ENCODE assay signal across 17 cellular contexts in the genomic region with DNA sequence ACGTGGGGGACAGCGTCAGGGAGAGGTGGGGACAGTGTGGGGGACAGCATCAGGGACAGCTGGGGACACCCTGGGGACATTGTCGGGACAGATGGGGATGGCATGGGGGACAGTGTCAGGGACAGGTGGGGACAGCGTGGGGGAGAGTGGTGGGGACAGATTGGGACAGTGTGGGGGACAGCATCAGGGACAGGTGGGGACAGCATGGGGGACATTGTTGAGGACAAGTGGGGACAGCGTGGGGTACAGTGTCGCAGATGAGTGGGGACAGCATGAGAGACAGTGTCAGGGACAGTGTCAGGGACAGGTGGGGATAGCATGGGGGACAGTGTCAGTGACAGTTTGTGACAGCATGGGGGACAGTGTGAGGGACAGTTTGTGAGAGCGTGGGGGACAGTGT.
DNase-seq lines count a peak whose midpoint lies in the region; ATAC-seq, FAIRE-seq and TF ChIP-seq lines count a peak whose summit lies in the region.
"Had no signal": no experiment of that assay in that cellular context is flagged by ENCODE, and none has a peak within 500 bp of the region (broad histone marks: within the 10 kb centered on the region; RNA-seq: fewer than 3 reads in every experiment).

No MANE protein-coding gene starts in this region.

- TF ChIP-seq CTCF in HepG2 (CRISPR knock-in tag; IDR thresholded peaks at IDR 0.05): no peak

- no peaks in the 10 kb centered on the region for H3K9me3 ChIP-seq in HepG2 (ENCODE audit: low read length)
- H3K9me3 ChIP-seq: BLaER1 treated with 17β-estradiol and CSF1 and Interleukin-3, amounts not matched to agents 10 nM and 100 nM had no signal

- H2AFZ ChIP-seq in HepG2 (ENCODE audit: low read length): no peak overlapping the region

- DNase-seq in stimulated activated naive CD8-positive, alpha-beta T cell treated with anti-CD3 and anti-CD28 coated beads, Interleukin-15, amount 100 ng/mL, for 72 hours: no peak
- no peak for DNase-seq in stimulated activated naive CD8-positive, alpha-beta T cell treated with anti-CD3 and anti-CD28 coated beads, Interleukin-15, Interleukin-2, amounts not matched to agents 100 U/mL and 50 U/mL, for 24 hours
- DNase-seq in HepG2 (ENCODE audit: low spot score) (no peak), SHP77 (lab: John Stamatoyannopoulos, UW) (no peak), NCI-H1105 (lab: John Stamatoyannopoulos, UW) (no peak), activated T-cell treated with anti-CD3 and anti-CD28 coated beads for 4 hours (no peak)
- DNase-seq in stimulated activated effector memory CD8-positive, alpha-beta T cell treated with anti-CD3 and anti-CD28 coated beads, Interleukin-12 subunit alpha, Interleukin-12 subunit beta, amount 100 ng/mL, for 72 hours (ENCODE audit: low spot score in 2 of 2): no peak
- DNase-seq: GF-D8, H9, NCI-H1048, NCI-H146, NCI-H2081, NCI-H748 treated with DMSO at 0.1 percent for 48 hours, OCI-M1 had no signal

- H3K4me2 ChIP-seq in HepG2 (ENCODE audit: low read depth, low read length): no peak overlapping the region
- H3K4me2 ChIP-seq: BLaER1 treated with 17β-estradiol and CSF1 and Interleukin-3, amounts not matched to agents 10 nM and 100 nM had no signal

- H3K9ac ChIP-seq in HepG2 (ENCODE audit: insufficient read depth, low read depth, low read length): no peak overlapping the region
- H3K9ac ChIP-seq: BLaER1 treated with 17β-estradiol and CSF1 and Interleukin-3, amounts not matched to agents 10 nM and 100 nM had no signal

- TF ChIP-seq POLR2A in HepG2 (IDR thresholded peaks at IDR 0.05; ENCODE audit: insufficient read depth in 1 of 2, low read depth in 2 of 2, low read length in 2 of 2): no peak

- peak; percentile 33 for ATAC-seq in stimulated activated naive CD8-positive, alpha-beta T cell treated with anti-CD3 and anti-CD28 coated beads, Interleukin-15, amount 100 ng/mL, for 72 hours
- no peak for ATAC-seq in stimulated activated naive CD8-positive, alpha-beta T cell treated with anti-CD3 and anti-CD28 coated beads, Interleukin-15, Interleukin-2, amounts not matched to agents 100 U/mL and 50 U/mL, for 24 hours
- peak; percentile 21; the same call in 1 of the 3 replicates for ATAC-seq in HepG2
- peak; percentile 41 for ATAC-seq in stimulated activated effector memory CD8-positive, alpha-beta T cell treated with anti-CD3 and anti-CD28 coated beads, Interleukin-12 subunit alpha, Interleukin-12 subunit beta, amount 100 ng/mL, for 72 hours

- CTCF ChIA-PET in HepG2 (lab: Yijun Ruan, JAX; ENCODE audit: low intra/inter-chr PET ratio, low total read pairs): no interaction called here

- 0 out of 5 replicates have a peak, but pooled peaks cover 0 to 2% of the 10 kb centered on the region in 2 experiments for H3K27me3 ChIP-seq in HepG2 (ENCODE audit: control insufficient read depth in 1 of 2, insufficient read depth in 2 of 2, low read length in 2 of 2)
- H3K27me3 ChIP-seq: BLaER1 treated with 17β-estradiol and CSF1 and Interleukin-3, amounts not matched to agents 10 nM and 100 nM had no signal

- TF ChIP-seq EP300 in HepG2 (IDR thresholded peaks at IDR 0.05; ENCODE audit: low read depth in 2 of 2, low read length in 2 of 2) (no peak), HepG2 (CRISPR knock-in tag; IDR thresholded peaks at IDR 0.05; ENCODE audit: borderline replicate concordance) (no peak)

- intact Hi-C loops in HepG2 (cut with micrococcal nuclease; ENCODE audit: unreplicated experiment): no loop called here

- H3K4me3 ChIP-seq in HepG2 (replicated peaks in 1 of 3; ENCODE audit: insufficient read depth in 1 of 3, low read depth in 2 of 3, low read length in 3 of 3): no peak overlapping the region
- H3K4me3 ChIP-seq: BLaER1 treated with 17β-estradiol and CSF1 and Interleukin-3, amounts not matched to agents 10 nM and 100 nM had no signal

- POLR2A ChIA-PET in HepG2 (lab: Yijun Ruan, JAX): no interaction called here

- H4K20me1 ChIP-seq in HepG2 (ENCODE audit: insufficient read depth, low read length): no peaks in the 10 kb centered on the region
- H4K20me1 ChIP-seq: BLaER1 treated with 17β-estradiol and CSF1 and Interleukin-3, amounts not matched to agents 10 nM and 100 nM had no signal

- TF ChIP-seq RAD21 in HepG2 (CRISPR knock-in tag; IDR thresholded peaks at IDR 0.05): no peak

- no peak overlapping the region for H3K27ac ChIP-seq in HepG2 (ENCODE audit: extremely low read length, insufficient read depth, low read length)
- H3K27ac ChIP-seq: BLaER1 treated with 17β-estradiol and CSF1 and Interleukin-3, amounts not matched to agents 10 nM and 100 nM had no signal

- no peaks in the 10 kb centered on the region for H3K4me1 Mint-ChIP-seq in stimulated activated naive CD8-positive, alpha-beta T cell treated with anti-CD3 and anti-CD28 coated beads, Interleukin-15, amount 100 ng/mL, for 72 hours
- H3K4me1 Mint-ChIP-seq in stimulated activated effector memory CD8-positive, alpha-beta T cell treated with anti-CD3 and anti-CD28 coated beads, Interleukin-12 subunit alpha, Interleukin-12 subunit beta, amount 100 ng/mL, for 72 hours: no peaks in the 10 kb centered on the region
- H3K4me1 Mint-ChIP-seq: H9 had no signal

- H3K4me3 Mint-ChIP-seq in stimulated activated naive CD8-positive, alpha-beta T cell treated with anti-CD3 and anti-CD28 coated beads, Interleukin-15, amount 100 ng/mL, for 72 hours: no peak overlapping the region
- no peak overlapping the region for H3K4me3 Mint-ChIP-seq in stimulated activated effector memory CD8-positive, alpha-beta T cell treated with anti-CD3 and anti-CD28 coated beads, Interleukin-12 subunit alpha, Interleukin-12 subunit beta, amount 100 ng/mL, for 72 hours
- H3K4me3 Mint-ChIP-seq: H9 had no signal

- WGBS in HepG2 (ENCODE audit: low lambda C conversion rate): 12% methylated on average over 7 of the region's 7 CpGs

- FAIRE-seq in HepG2 (lab: Jason Lieb, UNC): no peak
- FAIRE-seq: A204.1, GM12891 had no signal

- no peaks in the 10 kb centered on the region for H3K79me2 ChIP-seq in HepG2 (ENCODE audit: insufficient read depth, low read length)

- H3K4me1 ChIP-seq in HepG2 (ENCODE audit: insufficient read depth, low read length): no peaks in the 10 kb centered on the region
- H3K4me1 ChIP-seq: BLaER1 treated with 17β-estradiol and CSF1 and Interleukin-3, amounts not matched to agents 10 nM and 100 nM had no signal

- in situ Hi-C loops in HepG2 (cut with HindIII; ENCODE audit: extremely low pct_ligation_motif_present, low pct_unique_long_range_greater_than_20kb): no loop called here

- no TSS peak for BruUV-seq in HepG2 (replicated peaks; lab: Mats Ljungman, UMichigan)

- no peaks in the 10 kb centered on the region for H3K36me3 ChIP-seq in HepG2 (replicated peaks in 1 of 2; ENCODE audit: control insufficient read depth in 1 of 2, insufficient read depth in 2 of 2, low read length in 2 of 2)
- H3K36me3 ChIP-seq: BLaER1 treated with 17β-estradiol and CSF1 and Interleukin-3, amounts not matched to agents 10 nM and 100 nM had no signal

- H3K36me3 Mint-ChIP-seq in stimulated activated effector memory CD8-positive, alpha-beta T cell treated with anti-CD3 and anti-CD28 coated beads, Interleukin-12 subunit alpha, Interleukin-12 subunit beta, amount 100 ng/mL, for 72 hours: no peaks in the 10 kb centered on the region

- no peaks in the 10 kb centered on the region for H3K9me3 Mint-ChIP-seq in stimulated activated naive CD8-positive, alpha-beta T cell treated with anti-CD3 and anti-CD28 coated beads, Interleukin-15, amount 100 ng/mL, for 72 hours
- no peaks in the 10 kb centered on the region for H3K9me3 Mint-ChIP-seq in stimulated activated effector memory CD8-positive, alpha-beta T cell treated with anti-CD3 and anti-CD28 coated beads, Interleukin-12 subunit alpha, Interleukin-12 subunit beta, amount 100 ng/mL, for 72 hours

- H3K27ac Mint-ChIP-seq in stimulated activated naive CD8-positive, alpha-beta T cell treated with anti-CD3 and anti-CD28 coated beads, Interleukin-15, amount 100 ng/mL, for 72 hours: no peak overlapping the region
- no peak overlapping the region for H3K27ac Mint-ChIP-seq in stimulated activated effector memory CD8-positive, alpha-beta T cell treated with anti-CD3 and anti-CD28 coated beads, Interleukin-12 subunit alpha, Interleukin-12 subunit beta, amount 100 ng/mL, for 72 hours
- H3K27ac Mint-ChIP-seq: H9 had no signal

- H3K27me3 Mint-ChIP-seq in stimulated activated naive CD8-positive, alpha-beta T cell treated with anti-CD3 and anti-CD28 coated beads, Interleukin-15, amount 100 ng/mL, for 72 hours: no peaks in the 10 kb centered on the region

TF ChIP-seq in HepG2, 621 proteins besides CTCF, POLR2A, EP300 and RAD21:
- TF ChIP-seq MLLT10 (CRISPR knock-in tag; IDR thresholded peaks at IDR 0.05) (no peak), ZFP37 (CRISPR knock-in tag; IDR thresholded peaks at IDR 0.05; ENCODE audit: borderline replicate concordance) (no peak), ZNF430 (CRISPR knock-in tag; IDR thresholded peaks at IDR 0.05) (no peak), CREB1 (IDR thresholded peaks at IDR 0.05) (no peak), CREB1 (CRISPR knock-in tag; IDR thresholded peaks at IDR 0.05) (no peak), NFKBIZ (CRISPR knock-in tag; IDR thresholded peaks at IDR 0.05) (no peak), REPIN1 (CRISPR knock-in tag; IDR thresholded peaks at IDR 0.05; ENCODE audit: borderline replicate concordance, low read depth) (no peak), BHLHE40 (IDR thresholded peaks at IDR 0.05; ENCODE audit: low read length) (no peak), KLF13 (CRISPR knock-in tag; IDR thresholded peaks at IDR 0.05) (no peak), ZKSCAN5 (CRISPR knock-in tag; IDR thresholded peaks at IDR 0.05) (no peak), ASH2L (IDR thresholded peaks at IDR 0.05; ENCODE audit: insufficient read length, low read depth, low read length) (no peak), HDAC1 (CRISPR knock-in tag; IDR thresholded peaks at IDR 0.05) (no peak), TSC22D2 (CRISPR knock-in tag; IDR thresholded peaks at IDR 0.05; ENCODE audit: borderline replicate concordance) (no peak)
- TF ChIP-seq, protein P1, sequence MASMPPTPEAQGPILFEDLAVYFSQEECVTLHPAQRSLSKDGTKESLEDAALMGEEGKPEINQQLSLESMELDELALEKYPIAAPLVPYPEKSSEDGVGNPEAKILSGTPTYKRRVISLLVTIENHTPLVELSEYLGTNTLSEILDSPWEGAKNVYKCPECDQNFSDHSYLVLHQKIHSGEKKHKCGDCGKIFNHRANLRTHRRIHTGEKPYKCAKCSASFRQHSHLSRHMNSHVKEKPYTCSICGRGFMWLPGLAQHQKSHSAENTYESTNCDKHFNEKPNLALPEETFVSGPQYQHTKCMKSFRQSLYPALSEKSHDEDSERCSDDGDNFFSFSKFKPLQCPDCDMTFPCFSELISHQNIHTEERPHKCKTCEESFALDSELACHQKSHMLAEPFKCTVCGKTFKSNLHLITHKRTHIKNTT (CRISPR knock-in tag; IDR thresholded peaks at IDR 0.05): no peak
